28 cellular contexts compared by ENCODE assay signal in genomic region chr16:30397776-30398659, GRCh38. TPM values are rescaled to one million over a fixed set of nuclear protein-coding genes. Genes with fewer than 3 reads are reported as not detected.
A peak's percentile ranks its signal among the peaks of the same experiment; 100 is the strongest.
DNase-seq lines count a peak whose midpoint lies in the region; ATAC-seq and TF ChIP-seq lines count a peak whose summit lies in the region.
"Had no signal": no experiment of that assay in that cellular context is flagged by ENCODE, and none has a peak within 500 bp of the region (broad histone marks: within the 10 kb centered on the region; RNA-seq: fewer than 3 reads in every experiment).

No MANE protein-coding gene starts in this region.

- H3K9ac ChIP-seq in neuronal stem cell (ENCODE audit: low read depth, low read length, poor library complexity): peak overlapping the region; percentile 72

- H2BK120ac ChIP-seq in neuronal stem cell (ENCODE audit: low read depth, low read length): no peak overlapping the region

- H3K27me3 Mint-ChIP-seq in central memory CD8-positive, alpha-beta T cell: no peaks in the 10 kb centered on the region
- no peaks in the 10 kb centered on the region for H3K27me3 Mint-ChIP-seq in progenitor cell of endocrine pancreas
- H3K27me3 Mint-ChIP-seq: activated CD4-positive, alpha-beta memory T cell treated with anti-CD3 and anti-CD28 coated beads, Interleukin-2, amount 10 ng/mL, durations not matched to agents 7 days and 5 days had no signal

- peak overlapping the region; percentile 50 for H3K4me3 Mint-ChIP-seq in central memory CD8-positive, alpha-beta T cell
- no peak overlapping the region for H3K4me3 Mint-ChIP-seq in progenitor cell of endocrine pancreas (ENCODE audit: low read depth)
- H3K4me3 Mint-ChIP-seq: activated CD4-positive, alpha-beta memory T cell treated with anti-CD3 and anti-CD28 coated beads, Interleukin-2, amount 10 ng/mL, durations not matched to agents 7 days and 5 days; HFFc6 had no signal

- peak overlapping the region; percentile 68 for H2AK5ac ChIP-seq in neuronal stem cell (ENCODE audit: low read depth, low read length)

- H3K4me3 ChIP-seq in neuronal stem cell (ENCODE audit: low read length in 2 of 2) (no peak overlapping the region), dorsolateral prefrontal cortex (no peak overlapping the region)
- H3K4me3 ChIP-seq: lower lobe of right lung, mucosa of descending colon, stomach, tibial artery had no signal

- H3K36me3 Mint-ChIP-seq in central memory CD8-positive, alpha-beta T cell (ENCODE audit: insufficient read depth): peaks cover 10% of the 10 kb centered on the region
- H3K36me3 Mint-ChIP-seq in progenitor cell of endocrine pancreas (ENCODE audit: insufficient read depth): peaks cover 9% of the 10 kb centered on the region

- H2BK5ac ChIP-seq in neuronal stem cell (ENCODE audit: low read length): peak overlapping the region; percentile 93

- H3K9me3 Mint-ChIP-seq in central memory CD8-positive, alpha-beta T cell: no peaks in the 10 kb centered on the region
- H3K9me3 Mint-ChIP-seq in progenitor cell of endocrine pancreas (ENCODE audit: low read depth): no peaks in the 10 kb centered on the region
- H3K9me3 Mint-ChIP-seq: activated CD4-positive, alpha-beta memory T cell treated with anti-CD3 and anti-CD28 coated beads, Interleukin-2, amount 10 ng/mL, durations not matched to agents 7 days and 5 days; HFFc6 had no signal

- no peaks in the 10 kb centered on the region for H3K9me3 ChIP-seq in neuronal stem cell (replicated peaks in 1 of 2; ENCODE audit: control insufficient read depth in 2 of 2, insufficient read depth in 1 of 2, low read depth in 1 of 2, low read length in 2 of 2)
- H3K9me3 ChIP-seq: lower lobe of right lung, mucosa of descending colon, stomach, tibial artery had no signal

- no peak overlapping the region for H3K4ac ChIP-seq in neuronal stem cell (ENCODE audit: low read length)

- no peak overlapping the region for H3K27ac ChIP-seq in neuronal stem cell (replicated peaks; ENCODE audit: low read length)
- peak overlapping the region in 4 of 59 donors; percentile 17 to 92 (median 91) for H3K27ac ChIP-seq in dorsolateral prefrontal cortex
- H3K27ac ChIP-seq: lower lobe of right lung had no signal

- H3K4me1 Mint-ChIP-seq in central memory CD8-positive, alpha-beta T cell: peaks cover 50% of the 10 kb centered on the region
- peaks cover 29% of the 10 kb centered on the region for H3K4me1 Mint-ChIP-seq in progenitor cell of endocrine pancreas (ENCODE audit: low read depth)

- no peak for TF ChIP-seq CTCF in progenitor cell of endocrine pancreas (IDR thresholded peaks at IDR 0.05; ENCODE audit: unreplicated experiment)
- no peak for TF ChIP-seq CTCF in dorsolateral prefrontal cortex (IDR thresholded peaks at IDR 0.05 in 54 of 56, conservative IDR thresholded peaks at IDR 0.05 in 2 of 56; ENCODE audit: low read depth in 1 of 56, partially characterized antibody in 56 of 56)

- no peak overlapping the region for H3K4me2 ChIP-seq in neuronal stem cell (ENCODE audit: insufficient read depth, low read length, poor library complexity, severe bottlenecking)

- no peak overlapping the region for H2AFZ ChIP-seq in neuronal stem cell (ENCODE audit: low read length)

- peaks cover 15% of the 10 kb centered on the region for H3K79me1 ChIP-seq in neuronal stem cell (ENCODE audit: low read depth, low read length)

- H4K8ac ChIP-seq in neuronal stem cell (ENCODE audit: low read depth, low read length): no peak overlapping the region

- peaks cover 20 to 23% of the 10 kb centered on the region in 2 donors for H3K4me1 ChIP-seq in neuronal stem cell (ENCODE audit: control insufficient read depth in 2 of 2, insufficient read depth in 1 of 2, low read depth in 1 of 2, low read length in 2 of 2)

- peak; percentile 15 for DNase-seq in activated CD4-positive, alpha-beta T cell treated with anti-CD3 and anti-CD28 coated beads for 48 hours
- no peak for DNase-seq in activated CD4-positive, alpha-beta T cell treated with anti-CD3 and anti-CD28 coated beads, Interleukin-2, amount 50 U/mL, for 1 hour
- DNase-seq in ELR (ENCODE audit: low read depth): peak; percentile 28
- DNase-seq in central memory CD8-positive, alpha-beta T cell (ENCODE audit: low spot score in 2 of 2): no peak
- DNase-seq in neuronal stem cell (ENCODE audit: low spot score): no peak
- no peak for DNase-seq in progenitor cell of endocrine pancreas (ENCODE audit: low spot score, unreplicated experiment)
- no peak for DNase-seq in dorsolateral prefrontal cortex
- DNase-seq: activated CD4-positive, alpha-beta memory T cell treated with anti-CD3 and anti-CD28 coated beads, Interleukin-2, amount 10 ng/mL, durations not matched to agents 7 days and 5 days; activated gamma-delta T cell treated with Interleukin-2 at 50 U/mL for 16 hours; AML-193; HFFc6; IMR-90; lower lobe of right lung; NCI-H1048; NCI-H1694 treated with DMSO at 0.1 percent for 48 hours; NCI-H2171 treated with DMSO at 0.1 percent for 48 hours; NCI-H524 treated with DMSO at 0.1 percent for 48 hours; SIG-M5; stomach; SW 1271; tibial artery had no signal

- H3K23ac ChIP-seq in neuronal stem cell (ENCODE audit: low read depth, low read length, poor library complexity): peak overlapping the region; percentile 18

- H2BK15ac ChIP-seq in neuronal stem cell (ENCODE audit: low read length): peak overlapping the region; percentile 78

- ATAC-seq in central memory CD8-positive, alpha-beta T cell (replicated peaks; ENCODE audit: extremely low read depth, poor library complexity, severe bottlenecking): no peak
- no peak for ATAC-seq in HG03342 (IDR thresholded peaks at IDR 0.05; ENCODE audit: unreplicated experiment)
- ATAC-seq: lower lobe of right lung, mucosa of descending colon, Panc1 had no signal

- H2BK12ac ChIP-seq in neuronal stem cell (ENCODE audit: low read length): peak overlapping the region; percentile 63

- H3K27ac Mint-ChIP-seq in central memory CD8-positive, alpha-beta T cell (ENCODE audit: low read depth): no peak overlapping the region
- H3K27ac Mint-ChIP-seq in progenitor cell of endocrine pancreas: no peak overlapping the region
- H3K27ac Mint-ChIP-seq: HFFc6 had no signal

- H3K27me3 ChIP-seq in neuronal stem cell (ENCODE audit: control insufficient read depth in 3 of 3, insufficient read depth in 3 of 3, low read depth in 1 of 3, low read length in 3 of 3) (no peaks in the 10 kb centered on the region), dorsolateral prefrontal cortex (no peaks in the 10 kb centered on the region)
- H3K27me3 ChIP-seq: stomach, tibial artery had no signal

- intact Hi-C loops in dorsolateral prefrontal cortex (cut with DNase I): loop anchor here in 1 of 2 donors (5.0 to 10.0 kb wide), 2 partner anchors 303 to 331 kb away; partner anchors contain the start of genes ALDOA, TBX6 and YPEL3

- no peak overlapping the region for H4K91ac ChIP-seq in neuronal stem cell (ENCODE audit: low read depth, low read length, poor library complexity)

- H3K14ac ChIP-seq in neuronal stem cell (ENCODE audit: low read length): no peak overlapping the region

- WGBS in neuronal stem cell (ENCODE audit: extremely low coverage in 2 of 2, insufficient read length in 2 of 2, insufficient replicate concordance in 1 of 2), 2 donors: no CpG with 5 or more reads among the region's 42 CpGs

- peaks cover 18 to 37% of the 10 kb centered on the region in 2 donors for H3K36me3 ChIP-seq in neuronal stem cell (replicated peaks in 1 of 2; ENCODE audit: control insufficient read depth in 2 of 2, insufficient read depth in 2 of 2, low read length in 2 of 2)

- no peak overlapping the region for H3K18ac ChIP-seq in neuronal stem cell (ENCODE audit: low read length)

RNA-seq across cellular contexts. Expression of gene ZNF48, which starts 2.8 kb away (rescaled TPM):
- 22.2 TPM for polyA plus RNA-seq in neuronal stem cell (2013, experiment 1 of 2)
- 21.3 TPM for polyA plus RNA-seq in neuronal stem cell (2013, experiment 2 of 2)
- total RNA-seq in progenitor cell of endocrine pancreas: 59.7 and 62.6 TPM in 2 replicates
- 10 to 100 TPM; 10.1 to 24.9 (median 16.6) TPM for total RNA-seq in dorsolateral prefrontal cortex

RNA-seq across cellular contexts. Expression of gene ZNF771, which starts 9.4 kb away (rescaled TPM):
- 7.5 TPM for polyA plus RNA-seq in neuronal stem cell (2013, experiment 1 of 2)
- 7.0 TPM for polyA plus RNA-seq in neuronal stem cell (2013, experiment 2 of 2)
- total RNA-seq in progenitor cell of endocrine pancreas (13.2 and 13.7 TPM in 2 replicates), dorsolateral prefrontal cortex (10 to 100 TPM; 15.2 to 48.7 (median 27.1) TPM)

RNA-seq across cellular contexts. Expression of gene SEPTIN1, which starts 15.7 kb away (rescaled TPM):
- polyA plus RNA-seq in neuronal stem cell (2013, experiment 1 of 2): 3.9 TPM
- 3.4 TPM for polyA plus RNA-seq in neuronal stem cell (2013, experiment 2 of 2)
- 2.0 and 2.3 TPM in 2 replicates for total RNA-seq in progenitor cell of endocrine pancreas
- total RNA-seq in dorsolateral prefrontal cortex: 1 to 10 TPM; 1.6 to 8.3 (median 4.0) TPM
- total RNA-seq: A172, cerebellum, IMR-90 had no signal

RNA-seq across cellular contexts. Expression of gene MYL11, which starts 23.4 kb away (rescaled TPM):
- polyA plus RNA-seq in neuronal stem cell (2013, experiment 1 of 2): 4.7 TPM
- polyA plus RNA-seq in neuronal stem cell (2013, experiment 2 of 2): 4.6 TPM
- total RNA-seq in progenitor cell of endocrine pancreas: 2.6 and 3.5 TPM in 2 replicates
- total RNA-seq in dorsolateral prefrontal cortex: 1 to 10 TPM in 12 of 120 experiments, under 1 TPM in 1, not detected in 107; 0.95 to 3.8 (median 2.0) TPM
- total RNA-seq: A172, IMR-90, kidney epithelial cell, lower lobe of right lung, posterior vena cava, stomach had no signal

RNA-seq across cellular contexts. Expression of gene TBC1D10B, which starts 27.7 kb away (rescaled TPM):
- polyA plus RNA-seq in neuronal stem cell (2013, experiment 1 of 2): 18.4 TPM
- 16.8 TPM for polyA plus RNA-seq in neuronal stem cell (2013, experiment 2 of 2)
- total RNA-seq in progenitor cell of endocrine pancreas: 51.0 and 51.8 TPM in 2 replicates
- 10 to 100 TPM; 50.3 to 87.6 (median 67.1) TPM for total RNA-seq in dorsolateral prefrontal cortex

Comparison
In these comparisons a context has a peak if more than half of its experiments do, and no peak if none do; other contexts are left out.
1. DNase-seq: peak in activated CD4-positive, alpha-beta T cell treated with anti-CD3 and anti-CD28 coated beads for 48 hours (single experiment) and ELR (single experiment); none in activated CD4-positive, alpha-beta T cell treated with anti-CD3 and anti-CD28 coated beads, Interleukin-2, amount 50 U/mL, for 1 hour (single experiment), central memory CD8-positive, alpha-beta T cell (0 of 2), neuronal stem cell (single experiment), progenitor cell of endocrine pancreas (single experiment) and dorsolateral prefrontal cortex (0 of 10).